In genomic region chr17:50950002-50950877, GRCh38 we compare ENCODE assay signal across 8 cellular contexts.
DNase-seq lines count a peak whose midpoint lies in the region; ATAC-seq and TF ChIP-seq lines count a peak whose summit lies in the region.

No MANE protein-coding gene starts in this region.

- DNase-seq in GM06990 (ENCODE audit: extremely low read depth, insufficient read length) (peak; percentile 63), KBM-7 (peak; percentile 90), SHP77 (lab: John Stamatoyannopoulos, UW) (peak; percentile 66 to 79), non-pigmented ciliary epithelial cell (ENCODE audit: low read depth) (peak; percentile 71), type B pancreatic cell (ENCODE audit: extremely low spot score, unreplicated experiment) (peak; percentile 75)
- peak; percentile 48 to 71 for DNase-seq in activated naive CD4-positive, alpha-beta T cell treated with anti-CD3 and anti-CD28 coated beads, Interleukin-2, amount 50 U/mL, for 72 hours (ENCODE audit: low spot score in 2 of 2)

- H3K4me3 Mint-ChIP-seq in type B pancreatic cell, result peak overlapping the region; percentile 69

- H3K4me1 Mint-ChIP-seq in type B pancreatic cell (ENCODE audit: unreplicated experiment), result peaks cover 42% of the 10 kb centered on the region

- peak; percentile 62 for TF ChIP-seq EP300 in gastroesophageal sphincter (IDR thresholded peaks at IDR 0.05)

- H3K9me3 Mint-ChIP-seq in activated naive CD4-positive, alpha-beta T cell treated with anti-CD3 and anti-CD28 coated beads, Interleukin-2, amount 50 U/mL, for 72 hours, result no peaks in the 10 kb centered on the region
- no peaks in the 10 kb centered on the region for H3K9me3 Mint-ChIP-seq in type B pancreatic cell

- H3K27me3 ChIP-seq in GM06990 (replicated peaks; ENCODE audit: control insufficient read depth, insufficient read depth, low read length), result no peaks in the 10 kb centered on the region
- no peaks in the 10 kb centered on the region for H3K27me3 ChIP-seq in gastroesophageal sphincter

- in situ Hi-C loops in KBM-7 (cut with MboI; ENCODE audit: low pct_unique_long_range_greater_than_20kb, low sequenced_read_pairs), result loop anchor here (10.0 kb wide), 1 partner anchor 95 kb away; no protein-coding TSS in a partner anchor

- H3K27ac ChIP-seq in gastroesophageal sphincter, result peak overlapping the region; percentile 32 to 92 (median 86)

- peak overlapping the region in 1 of 2 donors; percentile 64 for H3K27ac Mint-ChIP-seq in activated naive CD4-positive, alpha-beta T cell treated with anti-CD3 and anti-CD28 coated beads, Interleukin-2, amount 50 U/mL, for 72 hours
- peak overlapping the region; percentile 95 for H3K27ac Mint-ChIP-seq in type B pancreatic cell

- WGBS in gastroesophageal sphincter (ENCODE audit: low coverage in 1 of 2), 2 donors, result 2 to 15% methylated on average over 7 to 8 of the region's 25 CpGs

- no peaks in the 10 kb centered on the region for H3K9me3 ChIP-seq in gastroesophageal sphincter

- H3K4me3 ChIP-seq in GM06990 (replicated peaks; ENCODE audit: low read depth, low read length) (no peak overlapping the region), gastroesophageal sphincter (peak overlapping the region in 1 of 2 donors; percentile 21)

- no peak for TF ChIP-seq POLR2A in gastroesophageal sphincter (IDR thresholded peaks at IDR 0.05)

- TF ChIP-seq CTCF in GM06990 (IDR thresholded peaks at IDR 0.05; ENCODE audit: insufficient read depth, low read length, poor library complexity, severe bottlenecking), result peak; percentile 74
- peak in 3 of 4 experiments; percentile 89 to 93 (median 92) for TF ChIP-seq CTCF in gastroesophageal sphincter (IDR thresholded peaks at IDR 0.05)
- TF ChIP-seq CTCF in type B pancreatic cell (conservative IDR thresholded peaks at IDR 0.05), result peak; percentile 82

- peak; percentile 76 to 93 for ATAC-seq in activated naive CD4-positive, alpha-beta T cell treated with anti-CD3 and anti-CD28 coated beads, Interleukin-2, amount 50 U/mL, for 72 hours
- ATAC-seq in gastroesophageal sphincter (peak; percentile 84), HG02870 (IDR thresholded peaks at IDR 0.05; ENCODE audit: unreplicated experiment) (no peak)

- H3K27me3 Mint-ChIP-seq in type B pancreatic cell, result no peaks in the 10 kb centered on the region

- H3K4me1 ChIP-seq in gastroesophageal sphincter, result peaks cover 0 to 68% (median 24%) of the 10 kb centered on the region in 3 donors

- H3K36me3 Mint-ChIP-seq in activated naive CD4-positive, alpha-beta T cell treated with anti-CD3 and anti-CD28 coated beads, Interleukin-2, amount 50 U/mL, for 72 hours, result no peaks in the 10 kb centered on the region
- H3K36me3 Mint-ChIP-seq in type B pancreatic cell, result no peaks in the 10 kb centered on the region

- H3K36me3 ChIP-seq in GM06990 (ENCODE audit: control insufficient read depth, insufficient read depth, low read length) (no peaks in the 10 kb centered on the region), gastroesophageal sphincter (no peaks in the 10 kb centered on the region)
